Comparison of ENCODE assay signal across 24 cellular contexts in genomic region chr10:35056686-35057085, GRCh38. TPM values are rescaled to one million over a fixed set of nuclear protein-coding genes. Genes with fewer than 3 reads are reported as not detected.
DNase-seq lines count a peak whose midpoint lies in the region; ATAC-seq and TF ChIP-seq lines count a peak whose summit lies in the region.
"Had no signal": no experiment of that assay in that cellular context is flagged by ENCODE, and none has a peak within 500 bp of the region (broad histone marks: within the 10 kb centered on the region; RNA-seq: fewer than 3 reads in every experiment).

No MANE protein-coding gene starts in this region.

- no peaks in the 10 kb centered on the region for H3K27me3 Mint-ChIP-seq in activated naive CD8-positive, alpha-beta T cell
- no peaks in the 10 kb centered on the region for H3K27me3 Mint-ChIP-seq in activated naive CD8-positive, alpha-beta T cell treated with anti-CD3 and anti-CD28 coated beads for 36 hours
- H3K27me3 Mint-ChIP-seq in central memory CD8-positive, alpha-beta T cell = no peaks in the 10 kb centered on the region
- H3K27me3 Mint-ChIP-seq: activated B cell treated with CpG ODN at 0.5 μM for 24 hours; CD8-positive, alpha-beta memory T cell; T-cell had no signal

- no peak overlapping the region; the same call in 1 of the 2 replicates for H3K18ac ChIP-seq in IMR-90 (ENCODE audit: low read depth, low read length)

- no peak for ATAC-seq in IMR-90 (ENCODE audit: low read depth)
- ATAC-seq in central memory CD8-positive, alpha-beta T cell (replicated peaks; ENCODE audit: extremely low read depth, poor library complexity, severe bottlenecking) = no peak
- ATAC-seq in stimulated activated effector memory CD8-positive, alpha-beta T cell treated with anti-CD3 and anti-CD28 coated beads, Interleukin-12 subunit alpha, Interleukin-12 subunit beta, amount 100 ng/mL, for 72 hours = no peak
- no peak for ATAC-seq in HG02798 (IDR thresholded peaks at IDR 0.05; ENCODE audit: poor library complexity, unreplicated experiment)
- ATAC-seq: left cardiac atrium, Right ventricle myocardium inferior, T-cell had no signal

- peak overlapping the region; percentile 3; the same call in 1 of the 3 replicates for H2BK15ac ChIP-seq in IMR-90 (ENCODE audit: low read depth, low read length)

- no peak overlapping the region for H3K4me3 Mint-ChIP-seq in activated naive CD8-positive, alpha-beta T cell
- no peak overlapping the region for H3K4me3 Mint-ChIP-seq in activated naive CD8-positive, alpha-beta T cell treated with anti-CD3 and anti-CD28 coated beads for 36 hours
- no peak overlapping the region for H3K4me3 Mint-ChIP-seq in central memory CD8-positive, alpha-beta T cell
- H3K4me3 Mint-ChIP-seq in stimulated activated effector memory CD8-positive, alpha-beta T cell treated with anti-CD3 and anti-CD28 coated beads, Interleukin-12 subunit alpha, Interleukin-12 subunit beta, amount 100 ng/mL, for 72 hours = no peak overlapping the region
- H3K4me3 Mint-ChIP-seq: activated B cell treated with CpG ODN at 0.5 μM for 24 hours; CD8-positive, alpha-beta memory T cell; neural progenitor cell; T-cell had no signal

- peaks cover 6% of the 10 kb centered on the region for H3K4me1 Mint-ChIP-seq in activated naive CD8-positive, alpha-beta T cell (ENCODE audit: low read depth)
- peaks cover 10% of the 10 kb centered on the region for H3K4me1 Mint-ChIP-seq in activated naive CD8-positive, alpha-beta T cell treated with anti-CD3 and anti-CD28 coated beads for 36 hours
- H3K4me1 Mint-ChIP-seq in central memory CD8-positive, alpha-beta T cell = peaks cover 29% of the 10 kb centered on the region
- peaks cover 13% of the 10 kb centered on the region for H3K4me1 Mint-ChIP-seq in stimulated activated effector memory CD8-positive, alpha-beta T cell treated with anti-CD3 and anti-CD28 coated beads, Interleukin-12 subunit alpha, Interleukin-12 subunit beta, amount 100 ng/mL, for 72 hours

- no peak for TF ChIP-seq CTCF in IMR-90 (conservative IDR thresholded peaks at IDR 0.05; ENCODE audit: low read depth, low read length)

- no peak overlapping the region for H3K4me3 ChIP-seq in IMR-90 (ENCODE audit: insufficient read depth, low read depth, low read length)
- H3K4me3 ChIP-seq: cardiac muscle cell, esophagus squamous epithelium, neural progenitor cell, vagina had no signal

- H3K36me3 Mint-ChIP-seq in activated naive CD8-positive, alpha-beta T cell = peaks cover 14% of the 10 kb centered on the region
- H3K36me3 Mint-ChIP-seq in activated naive CD8-positive, alpha-beta T cell treated with anti-CD3 and anti-CD28 coated beads for 36 hours = peaks cover 18% of the 10 kb centered on the region
- H3K36me3 Mint-ChIP-seq in central memory CD8-positive, alpha-beta T cell (ENCODE audit: insufficient read depth) = peaks cover 45% of the 10 kb centered on the region
- peaks cover 85% of the 10 kb centered on the region for H3K36me3 Mint-ChIP-seq in stimulated activated effector memory CD8-positive, alpha-beta T cell treated with anti-CD3 and anti-CD28 coated beads, Interleukin-12 subunit alpha, Interleukin-12 subunit beta, amount 100 ng/mL, for 72 hours

- no peak for TF ChIP-seq POLR2A in IMR-90 (IDR thresholded peaks at IDR 0.05; ENCODE audit: low read depth, low read length)

- peak overlapping the region; percentile 47; the same call in 1 of the 2 replicates for H2AK5ac ChIP-seq in IMR-90 (ENCODE audit: low read depth, low read length)

- H3K9me3 ChIP-seq in IMR-90 (ENCODE audit: control insufficient read depth, insufficient read depth, low read length) = no peaks in the 10 kb centered on the region
- H3K9me3 ChIP-seq: esophagus squamous epithelium, vagina had no signal

- H2AK9ac ChIP-seq in IMR-90 (replicated peaks; ENCODE audit: low read depth, low read length, poor library complexity) = no peak overlapping the region

- no peak for TF ChIP-seq RAD21 in IMR-90 (IDR thresholded peaks at IDR 0.05; ENCODE audit: low read length)

- H4K91ac ChIP-seq in IMR-90 (ENCODE audit: insufficient read depth, low read depth, low read length) = no peak overlapping the region

- no peak overlapping the region for H3K9ac ChIP-seq in IMR-90 (ENCODE audit: low read depth, low read length)
- H3K9ac ChIP-seq: neural progenitor cell had no signal

- H3K79me1 ChIP-seq in IMR-90 (ENCODE audit: low read depth in 1 of 2, low read length in 2 of 2) = peaks cover 32 to 41% of the 10 kb centered on the region in 2 experiments

- H3K27me3 ChIP-seq in IMR-90 (ENCODE audit: control insufficient read depth, insufficient read depth, low read length) = no peaks in the 10 kb centered on the region
- H3K27me3 ChIP-seq: cardiac muscle cell, esophagus squamous epithelium, neural progenitor cell, vagina had no signal

- H2AFZ ChIP-seq in IMR-90 (replicated peaks; ENCODE audit: low read length, poor library complexity) = no peak overlapping the region
- H2AFZ ChIP-seq: neural progenitor cell had no signal

- no peak overlapping the region for H3K4me2 ChIP-seq in IMR-90 (ENCODE audit: low read depth, low read length)
- H3K4me2 ChIP-seq: neural progenitor cell had no signal

- peaks cover 10% of the 10 kb centered on the region for H3K9me1 ChIP-seq in IMR-90 (ENCODE audit: insufficient read depth, low read length)

- H3K4ac ChIP-seq in IMR-90 (ENCODE audit: low read depth, low read length) = peak overlapping the region; percentile 83

- no TSS peak for BruUV-seq in IMR-90 (replicated peaks; lab: Mats Ljungman, UMichigan)

- peaks cover 11% of the 10 kb centered on the region for H3K4me1 ChIP-seq in IMR-90 (ENCODE audit: control insufficient read depth, insufficient read depth, low read length)
- H3K4me1 ChIP-seq: esophagus squamous epithelium, neural progenitor cell, vagina had no signal

- peak overlapping the region; percentile 70; the same call in 1 of the 2 replicates for H3K23ac ChIP-seq in IMR-90 (ENCODE audit: low read depth, low read length)

- no peak overlapping the region for H3K27ac ChIP-seq in IMR-90 (ENCODE audit: insufficient read depth, low read length)
- H3K27ac ChIP-seq: cardiac muscle cell, esophagus squamous epithelium, neural progenitor cell, vagina had no signal

- H4K5ac ChIP-seq in IMR-90 (ENCODE audit: low read depth, low read length) = no peak overlapping the region; the same call in 1 of the 2 replicates

- H4K20me1 ChIP-seq in IMR-90 (ENCODE audit: insufficient read depth, low read length) = no peaks in the 10 kb centered on the region; the same call in 1 of the 2 replicates

- H3K36me3 ChIP-seq in IMR-90 (ENCODE audit: control insufficient read depth, insufficient read depth, low read length) = peaks cover 10% of the 10 kb centered on the region

- H3K56ac ChIP-seq in IMR-90 (ENCODE audit: extremely low read depth, insufficient read depth, low read length) = no peak overlapping the region

- intact Hi-C loops in IMR-90 (cut with micrococcal nuclease) = no loop called here

- H2BK120ac ChIP-seq in IMR-90 (ENCODE audit: low read depth, low read length) = peak overlapping the region; percentile 68

- POLR2A ChIA-PET in IMR-90 (lab: Charles Lee; ENCODE audit: unreplicated experiment) = no interaction called here

- H4K8ac ChIP-seq in IMR-90 (ENCODE audit: low read depth in 2 of 2, low read length in 2 of 2) = peak overlapping the region in 1 of 2 experiments; percentile 77; a peak in 2 of 4 replicates

- no peak for DNase-seq in activated naive CD8-positive, alpha-beta T cell treated with anti-CD3 and anti-CD28 coated beads for 36 hours
- DNase-seq in IMR-90 (no peak), DMS153 (lab: John Stamatoyannopoulos, UW) (no peak), middle frontal gyrus (ENCODE audit: extremely low spot score, low spot score) (no peak)
- no peak for DNase-seq in central memory CD8-positive, alpha-beta T cell (ENCODE audit: low spot score in 2 of 2)
- no peak for DNase-seq in stimulated activated effector memory CD8-positive, alpha-beta T cell treated with anti-CD3 and anti-CD28 coated beads, Interleukin-12 subunit alpha, Interleukin-12 subunit beta, amount 100 ng/mL, for 72 hours (ENCODE audit: low spot score in 2 of 2)
- DNase-seq: activated B cell treated with CpG ODN at 0.5 μM for 24 hours; activated effector memory CD4-positive, alpha-beta T cell treated with Interleukin-2 at 50 U/mL for 16 hours; amniotic stem cell; CD8-positive, alpha-beta memory T cell; DMS79 treated with DMSO at 0.1 percent for 48 hours; esophagus squamous epithelium; left cardiac atrium; midbrain; NCI-H1105; NCI-H2107; NCI-H524 treated with DMSO at 0.1 percent for 48 hours; T-cell had no signal

- H3K9me3 Mint-ChIP-seq in activated naive CD8-positive, alpha-beta T cell (ENCODE audit: low read depth) = no peaks in the 10 kb centered on the region
- H3K9me3 Mint-ChIP-seq in activated naive CD8-positive, alpha-beta T cell treated with anti-CD3 and anti-CD28 coated beads for 36 hours = no peaks in the 10 kb centered on the region
- H3K9me3 Mint-ChIP-seq in central memory CD8-positive, alpha-beta T cell = no peaks in the 10 kb centered on the region
- H3K9me3 Mint-ChIP-seq in stimulated activated effector memory CD8-positive, alpha-beta T cell treated with anti-CD3 and anti-CD28 coated beads, Interleukin-12 subunit alpha, Interleukin-12 subunit beta, amount 100 ng/mL, for 72 hours = no peaks in the 10 kb centered on the region
- H3K9me3 Mint-ChIP-seq: activated B cell treated with CpG ODN at 0.5 μM for 24 hours; CD8-positive, alpha-beta memory T cell; neural progenitor cell; T-cell had no signal

- H3K14ac ChIP-seq in IMR-90 (replicated peaks; ENCODE audit: low read depth, low read length) = peak overlapping the region; percentile 82

- in situ Hi-C loops in IMR-90 (cut with MboI; ENCODE audit: low sequenced_read_pairs) = no loop called here

- dilution Hi-C loops in IMR-90 (cut with HindIII; ENCODE audit: low sequenced_read_pairs, unreplicated experiment) = no loop called here

- WGBS in IMR-90 (ENCODE audit: extremely low coverage in 2 of 2, insufficient read length in 1 of 2), 2 experiments = 86% methylated on average over 5 of the region's 5 CpGs; no CpG with 5 or more reads in 1 of the 2 experiments

- H3K27ac Mint-ChIP-seq in activated naive CD8-positive, alpha-beta T cell = peak overlapping the region; percentile 74
- no peak overlapping the region for H3K27ac Mint-ChIP-seq in activated naive CD8-positive, alpha-beta T cell treated with anti-CD3 and anti-CD28 coated beads for 36 hours
- H3K27ac Mint-ChIP-seq in central memory CD8-positive, alpha-beta T cell (ENCODE audit: low read depth) = peak overlapping the region; percentile 8
- peak overlapping the region; percentile 17 for H3K27ac Mint-ChIP-seq in stimulated activated effector memory CD8-positive, alpha-beta T cell treated with anti-CD3 and anti-CD28 coated beads, Interleukin-12 subunit alpha, Interleukin-12 subunit beta, amount 100 ng/mL, for 72 hours
- H3K27ac Mint-ChIP-seq: activated B cell treated with CpG ODN at 0.5 μM for 24 hours, neural progenitor cell had no signal

- peak overlapping the region; percentile 72; the same call in 1 of the 2 replicates for H2BK20ac ChIP-seq in IMR-90 (ENCODE audit: low read depth, low read length)

- CTCF ChIA-PET in IMR-90 (lab: Yijun Ruan, JAX) = interaction anchor here (1.0 kb wide), 1 partner anchor 11 kb away, joined by 5 read pairs; no protein-coding TSS in a partner anchor

- peak overlapping the region; percentile 57 for H2BK5ac ChIP-seq in IMR-90 (ENCODE audit: low read depth, low read length, poor library complexity, severe bottlenecking)

RNA-seq across cellular contexts. Expression of gene CUL2, which starts 33.5 kb away (rescaled TPM):
- total RNA-seq in activated naive CD8-positive, alpha-beta T cell treated with anti-CD3 and anti-CD28 coated beads for 36 hours = 10 to 100 TPM; 50.6 to 51.5 TPM
- 36.6 and 46.7 TPM in 2 replicates for total RNA-seq in IMR-90 (2012; rRNA removed)
- polyA plus RNA-seq in IMR-90 (2012; rRNA removed) = 14.2 and 18.9 TPM in 2 replicates
- 4.8 and 7.3 TPM in 2 replicates for polyA plus RNA-seq in IMR-90 (2012; cell fraction: cytosol; rRNA removed)
- polyA plus RNA-seq in IMR-90 (2012; cell fraction: nucleus; rRNA removed; ENCODE audit: low replicate concordance) = 3.1 and 15.3 TPM in 2 replicates
